ENCODE assay signal across 9 cellular contexts in the genomic region with DNA sequence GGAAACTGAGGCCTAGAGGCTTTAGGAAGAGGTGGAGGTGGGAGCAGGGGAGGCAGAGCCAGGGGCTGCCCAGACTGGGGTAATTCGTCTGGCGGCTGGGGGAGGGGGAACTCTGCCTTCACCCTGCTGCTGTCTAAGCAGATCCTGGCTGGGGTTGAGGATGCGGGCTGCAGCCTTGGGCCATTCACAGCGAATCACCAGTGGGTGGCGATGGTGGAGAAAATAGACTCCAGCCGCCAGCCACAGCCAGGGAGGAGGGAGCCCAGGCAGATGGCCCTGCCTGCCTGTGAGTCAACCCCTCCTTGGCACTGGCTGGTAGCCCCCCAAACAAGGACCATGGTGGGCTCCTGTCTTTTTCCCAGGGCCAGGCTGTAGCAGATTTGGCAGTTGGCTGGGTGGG. TPM values are rescaled to one million over a fixed set of nuclear protein-coding genes. Genes with fewer than 3 reads are reported as not detected.
DNase-seq lines count a peak whose midpoint lies in the region; ATAC-seq and TF ChIP-seq lines count a peak whose summit lies in the region.
"Had no signal": no experiment of that assay in that cellular context is flagged by ENCODE, and none has a peak within 500 bp of the region (broad histone marks: within the 10 kb centered on the region; RNA-seq: fewer than 3 reads in every experiment).

No MANE protein-coding gene starts in this region.

- ATAC-seq in HG03097 (IDR thresholded peaks at IDR 0.05; ENCODE audit: low FRiP score, unreplicated experiment) = no peak

- peaks cover 20% of the 10 kb centered on the region for H3K4me1 Mint-ChIP-seq in nephron progenitor cell

- H3K9me3 Mint-ChIP-seq in nephron progenitor cell = no peaks in the 10 kb centered on the region

- TF ChIP-seq POLR2A in NB4 (IDR thresholded peaks at IDR 0.05; ENCODE audit: extremely low read depth, insufficient read length) (no peak), tibial nerve (IDR thresholded peaks at IDR 0.05) (no peak)

- TF ChIP-seq CTCF in GM12864 (IDR thresholded peaks at IDR 0.05; ENCODE audit: low read depth, low read length, missing control alignments) (peak; percentile 23), NB4 (IDR thresholded peaks at IDR 0.05; ENCODE audit: low read depth, low read length) (peak; percentile 50), astrocyte of the spinal cord (IDR thresholded peaks at IDR 0.05; ENCODE audit: low read depth, low read length) (peak; percentile 30), nephron progenitor cell (IDR thresholded peaks at IDR 0.05) (peak; percentile 29), tibial nerve (IDR thresholded peaks at IDR 0.05) (no peak)

- no peaks in the 10 kb centered on the region for H3K27me3 ChIP-seq in tibial nerve

- H3K36me3 ChIP-seq in tibial nerve = no peaks in the 10 kb centered on the region

- H3K9me3 ChIP-seq in tibial nerve = no peaks in the 10 kb centered on the region

- DNase-seq in GM12864 (ENCODE audit: low read depth) (no peak), NB4 (ENCODE audit: low read depth) (peak; percentile 48), astrocyte of the spinal cord (ENCODE audit: low read depth, low spot score) (no peak), nephron progenitor cell (peak; percentile 44), tibial nerve (ENCODE audit: low spot score in 2 of 2) (no peak), DMS153 (lab: John Stamatoyannopoulos, UW) (no peak)
- no peak for DNase-seq in activated CD4-positive, alpha-beta T cell treated with anti-CD3 and anti-CD28 coated beads, Interleukin-2, amount 50 U/mL, for 48 hours
- DNase-seq: Right ventricle myocardium superior had no signal

- no peak overlapping the region for H3K27ac ChIP-seq in tibial nerve

- WGBS in tibial nerve, 2 donors = 74 to 77% methylated on average over 6 of the region's 6 CpGs

- no peaks in the 10 kb centered on the region for H3K36me3 Mint-ChIP-seq in nephron progenitor cell (ENCODE audit: low read depth)

- H3K4me3 ChIP-seq in GM12864 (ENCODE audit: low read depth, low read length) = no peak overlapping the region
- no peak overlapping the region for H3K4me3 ChIP-seq in NB4 (ENCODE audit: low read depth, low read length)
- no peak overlapping the region for H3K4me3 ChIP-seq in astrocyte of the spinal cord (ENCODE audit: low read depth, low read length)
- no peak overlapping the region for H3K4me3 ChIP-seq in tibial nerve

- peaks cover 21% of the 10 kb centered on the region for H3K27me3 Mint-ChIP-seq in nephron progenitor cell (ENCODE audit: low read depth, poor library complexity)

- H3K27ac Mint-ChIP-seq in nephron progenitor cell = no peak overlapping the region

- in situ Hi-C loops in astrocyte of the spinal cord (cut with HindIII; ENCODE audit: low sequenced_read_pairs) = no loop called here

- H3K4me3 Mint-ChIP-seq in nephron progenitor cell = no peak overlapping the region

- H3K4me1 ChIP-seq in tibial nerve = peaks cover 0 to 11% (median 0%) of the 10 kb centered on the region in 4 donors

- no peak for TF ChIP-seq EP300 in tibial nerve (IDR thresholded peaks at IDR 0.05)

RNA-seq across cellular contexts. Expression of a gene that starts 41.7 kb away (rescaled TPM):
- total RNA-seq in tibial nerve = 10 to 100 TPM; 47.3 to 79.3 (median 67.0) TPM

Comparison
In these comparisons a context has a peak if more than half of its experiments do, and no peak if none do; other contexts are left out.
1. DNase-seq: peak in NB4 (single experiment) and nephron progenitor cell (single experiment); none in GM12864 (single experiment), astrocyte of the spinal cord (single experiment), activated CD4-positive, alpha-beta T cell treated with anti-CD3 and anti-CD28 coated beads, Interleukin-2, amount 50 U/mL, for 48 hours (0 of 2), tibial nerve (0 of 2) and DMS153 (single experiment).
2. CTCF ChIP-seq: peak in GM12864 (single experiment), NB4 (single experiment), astrocyte of the spinal cord (single experiment) and nephron progenitor cell (single experiment); none in tibial nerve (0 of 5).